15 cellular contexts compared by ENCODE assay signal in genomic region chr12:26978801-26979200, GRCh38.
DNase-seq lines count a peak whose midpoint lies in the region; ATAC-seq lines count a peak whose summit lies in the region.
"Had no signal": no experiment of that assay in that cellular context is flagged by ENCODE, and none has a peak within 500 bp of the region (broad histone marks: within the 10 kb centered on the region; RNA-seq: fewer than 3 reads in every experiment).

No MANE protein-coding gene starts in this region.

- DNase-seq in COLO829 (ENCODE audit: low spot score) (peak; percentile 40), foreskin melanocyte (peak; percentile 61), memory B cell (ENCODE audit: low spot score in 2 of 2) (no peak), HCEC 1CT (no peak), NCI-H69 (lab: John Stamatoyannopoulos, UW) (no peak)
- DNase-seq in activated CD4-positive, alpha-beta T cell treated with anti-CD3 and anti-CD28 coated beads, Interleukin-2, amount 50 U/mL, for 4 hours: no peak
- DNase-seq: BE2C; Caco-2; CD4-positive, alpha-beta memory T cell; DMS153; DND-41; GOT3 had no signal

- no peaks in the 10 kb centered on the region for H3K27me3 Mint-ChIP-seq in memory B cell
- H3K27me3 Mint-ChIP-seq: CD4-positive, alpha-beta memory T cell had no signal

- ATAC-seq in memory B cell (ENCODE audit: low read depth) (no peak), HG03097 (IDR thresholded peaks at IDR 0.05; ENCODE audit: low FRiP score, unreplicated experiment) (no peak)
- ATAC-seq: GM12878 had no signal

- peaks cover 8% of the 10 kb centered on the region for H3K4me1 Mint-ChIP-seq in memory B cell

- no peak overlapping the region for H3K4me3 Mint-ChIP-seq in memory B cell
- H3K4me3 Mint-ChIP-seq: CD14-positive monocyte; CD4-positive, alpha-beta memory T cell had no signal

- H3K9me3 Mint-ChIP-seq in memory B cell: no peaks in the 10 kb centered on the region
- H3K9me3 Mint-ChIP-seq: CD14-positive monocyte; CD4-positive, alpha-beta memory T cell had no signal

- H3K27ac Mint-ChIP-seq in memory B cell: peak overlapping the region; percentile 69
- H3K27ac Mint-ChIP-seq: CD14-positive monocyte had no signal

- H3K36me3 Mint-ChIP-seq in memory B cell: peaks cover 33% of the 10 kb centered on the region

Comparison
In these comparisons a context has a peak if more than half of its experiments do, and no peak if none do; other contexts are left out.
1. DNase-seq: peak in COLO829 (single experiment) and foreskin melanocyte (single experiment); none in memory B cell (0 of 2), activated CD4-positive, alpha-beta T cell treated with anti-CD3 and anti-CD28 coated beads, Interleukin-2, amount 50 U/mL, for 4 hours (0 of 2), HCEC 1CT (single experiment) and NCI-H69 (single experiment).